In genomic region chr3:45968149-45968548, GRCh38 we compare ENCODE assay signal across 22 cellular contexts. TPM values are rescaled to one million over a fixed set of nuclear protein-coding genes. Genes with fewer than 3 reads are reported as not detected.
A peak's percentile ranks its signal among the peaks of the same experiment; 100 is the strongest.
DNase-seq lines count a peak whose midpoint lies in the region; ATAC-seq, FAIRE-seq and TF ChIP-seq lines count a peak whose summit lies in the region.
"Had no signal": no experiment of that assay in that cellular context is flagged by ENCODE, and none has a peak within 500 bp of the region (broad histone marks: within the 10 kb centered on the region; RNA-seq: fewer than 3 reads in every experiment).

No MANE protein-coding gene starts in this region.

- H2AFZ ChIP-seq in PC-3 (ENCODE audit: low read length) = no peak overlapping the region

- H3K4me2 ChIP-seq in PC-3 (ENCODE audit: low read length) = no peak overlapping the region

- CTCF ChIA-PET in Calu3 (lab: Charles Lee) (interaction anchor here (0.8 kb wide), 1 partner anchor 9 kb away, joined by 3 read pairs; no protein-coding TSS in a partner anchor), PC-3 (lab: Charles Lee) (no interaction called here)

- intact Hi-C loops in Calu3 (cut with micrococcal nuclease; ENCODE audit: unreplicated experiment) (no loop called here), PC-3 (cut with micrococcal nuclease) (no loop called here), psoas muscle (cut with DNase I) (no loop called here)

- H3K27me3 Mint-ChIP-seq in Calu3 (ENCODE audit: unreplicated experiment) (no peaks in the 10 kb centered on the region), endodermal cell (ENCODE audit: insufficient read depth) (no peaks in the 10 kb centered on the region)
- H3K27me3 Mint-ChIP-seq: activated CD4-positive, alpha-beta memory T cell treated with anti-CD3 and anti-CD28 coated beads for 36 hours had no signal

- TF ChIP-seq POLR2A in GM12891 (IDR thresholded peaks at IDR 0.05; ENCODE audit: low read depth, low read length) = no peak

- H3K4me1 ChIP-seq in PC-3 (ENCODE audit: insufficient read depth, low read length) = peaks cover 16% of the 10 kb centered on the region
- no peaks in the 10 kb centered on the region for H3K4me1 ChIP-seq in endodermal cell (ENCODE audit: control insufficient read depth, insufficient read depth, low read length)
- peaks cover 52% of the 10 kb centered on the region for H3K4me1 ChIP-seq in psoas muscle
- H3K4me1 ChIP-seq: foreskin keratinocyte had no signal

- TSS peak; percentile 73 for BruUV-seq in Calu3 (replicated peaks; lab: Mats Ljungman, UMichigan)
- BruUV-seq in PC-3 (replicated peaks; lab: Mats Ljungman, UMichigan) = TSS peak; percentile 40

- H3K36me3 Mint-ChIP-seq in Calu3 (ENCODE audit: insufficient read depth, unreplicated experiment) = peaks cover 4% of the 10 kb centered on the region
- peaks cover 59% of the 10 kb centered on the region for H3K36me3 Mint-ChIP-seq in endodermal cell (ENCODE audit: low read depth)

- H4K20me1 ChIP-seq in PC-3 (ENCODE audit: low read length) = no peaks in the 10 kb centered on the region

- ATAC-seq in PC-3 (no peak), psoas muscle (no peak), HG02973 (IDR thresholded peaks at IDR 0.05; ENCODE audit: unreplicated experiment) (no peak)
- ATAC-seq: activated T-cell treated with anti-CD3 and anti-CD28 coated beads, Interleukin-2, amount 50 U/mL, for 4 hours; CD8-positive, alpha-beta T cell had no signal

- H3K9ac ChIP-seq in PC-3 (ENCODE audit: low read length) (no peak overlapping the region), endodermal cell (ENCODE audit: extremely low read depth, low read length, poor library complexity, severe bottlenecking) (no peak overlapping the region)

- no peaks in the 10 kb centered on the region for H3K4me1 Mint-ChIP-seq in Calu3 (ENCODE audit: low read depth, unreplicated experiment)
- H3K4me1 Mint-ChIP-seq in endodermal cell = no peaks in the 10 kb centered on the region
- H3K4me1 Mint-ChIP-seq: neural crest cell had no signal

- WGBS in endodermal cell (ENCODE audit: insufficient coverage in 1 of 2, insufficient read length in 1 of 2), 2 experiments = 95 to 100% methylated on average over 9 of the region's 9 CpGs
- WGBS in psoas muscle, 3 donors = 30 to 55% (median 50%) methylated on average over 9 of the region's 9 CpGs

- no peak for FAIRE-seq in GM12891 (lab: Jason Lieb, UNC)
- FAIRE-seq: GM18507, kidney had no signal

- H3K9me2 ChIP-seq in PC-3 (replicated peaks; ENCODE audit: low read length) = no peaks in the 10 kb centered on the region

- H3K27me3 ChIP-seq in PC-3 (ENCODE audit: low read length) = no peaks in the 10 kb centered on the region
- no peaks in the 10 kb centered on the region for H3K27me3 ChIP-seq in endodermal cell (ENCODE audit: control insufficient read depth, insufficient read depth, low read length, poor library complexity, severe bottlenecking)
- H3K27me3 ChIP-seq in psoas muscle (ENCODE audit: insufficient read depth in 3 of 3, low read length in 2 of 3) = no peaks in the 10 kb centered on the region
- no peaks in the 10 kb centered on the region for H3K27me3 ChIP-seq in WERI-Rb-1 (ENCODE audit: insufficient read depth, low read depth, severe bottlenecking)
- H3K27me3 ChIP-seq: foreskin keratinocyte had no signal

- H3K79me2 ChIP-seq in PC-3 (ENCODE audit: low read length) = no peaks in the 10 kb centered on the region

- H3K4me3 ChIP-seq in PC-3 (ENCODE audit: low read length) (no peak overlapping the region), endodermal cell (ENCODE audit: low read length) (no peak overlapping the region), psoas muscle (no peak overlapping the region), WERI-Rb-1 (ENCODE audit: low read depth, low read length) (no peak overlapping the region)

- no peak overlapping the region for H3K27ac ChIP-seq in PC-3 (ENCODE audit: low read length)
- H3K27ac ChIP-seq in endodermal cell (ENCODE audit: low read depth, low read length) = no peak overlapping the region
- peak overlapping the region; percentile 99 for H3K27ac ChIP-seq in psoas muscle
- no peak overlapping the region for H3K27ac ChIP-seq in WERI-Rb-1
- H3K27ac ChIP-seq: foreskin keratinocyte had no signal

- H3K27ac Mint-ChIP-seq in Calu3 (ENCODE audit: unreplicated experiment) (no peak overlapping the region), endodermal cell (peak overlapping the region; percentile 81)
- H3K27ac Mint-ChIP-seq: activated CD4-positive, alpha-beta memory T cell treated with anti-CD3 and anti-CD28 coated beads for 36 hours had no signal

- H3K36me3 ChIP-seq in PC-3 (ENCODE audit: low read depth, low read length) (peaks cover 5% of the 10 kb centered on the region; the same call in 1 of the 2 replicates), endodermal cell (ENCODE audit: control insufficient read depth, insufficient read depth, low read length) (peaks cover 51% of the 10 kb centered on the region), psoas muscle (ENCODE audit: insufficient read depth in 1 of 2, low read depth in 1 of 2) (peaks cover 5 to 98% of the 10 kb centered on the region in 2 donors), WERI-Rb-1 (peaks cover 93% of the 10 kb centered on the region)

- H3K9me3 ChIP-seq in PC-3 (ENCODE audit: low read length) (no peaks in the 10 kb centered on the region), endodermal cell (ENCODE audit: control insufficient read depth, low read length) (no peaks in the 10 kb centered on the region), psoas muscle (no peaks in the 10 kb centered on the region), WERI-Rb-1 (ENCODE audit: severe bottlenecking) (no peaks in the 10 kb centered on the region)

- TF ChIP-seq CTCF in Calu3 (IDR thresholded peaks at IDR 0.05; ENCODE audit: unreplicated experiment) = no peak
- TF ChIP-seq CTCF in PC-3 (conservative IDR thresholded peaks at IDR 0.05; ENCODE audit: low read depth, low read length) = no peak
- TF ChIP-seq CTCF in endodermal cell (conservative IDR thresholded peaks at IDR 0.05) = no peak
- no peak for TF ChIP-seq CTCF in psoas muscle (IDR thresholded peaks at IDR 0.05)
- no peak for TF ChIP-seq CTCF in WERI-Rb-1 (IDR thresholded peaks at IDR 0.05; ENCODE audit: low read depth, low read length)

- peaks cover 3% of the 10 kb centered on the region for H3F3A ChIP-seq in PC-3 (ENCODE audit: low read length, unreplicated experiment)

- DNase-seq in Calu3 = no peak
- no peak for DNase-seq in PC-3
- DNase-seq in endodermal cell = no peak
- no peak for DNase-seq in psoas muscle
- no peak for DNase-seq in LoVo (ENCODE audit: low spot score)
- DNase-seq in GM12891 (ENCODE audit: insufficient read length, low spot score) = no peak
- DNase-seq in WERI-Rb-1 = no peak
- DNase-seq: activated CD4-positive, alpha-beta memory T cell treated with anti-CD3 and anti-CD28 coated beads for 36 hours; activated T-cell treated with anti-CD3 and anti-CD28 coated beads, Interleukin-2, amount 50 U/mL, for 4 hours; CD8-positive, alpha-beta T cell; dermis blood vessel endothelial cell; DMS79 treated with DMSO at 0.1 percent for 48 hours; kidney; NCI-H2029 treated with DMSO at 0.1 percent for 48 hours; NCI-H446 treated with DMSO at 0.1 percent for 48 hours; stimulated activated CD4-positive, alpha-beta T cell treated with anti-CD3 and anti-CD28 coated beads, Interleukin-12 subunit alpha, Interleukin-12 subunit beta, amount 100 ng/mL, for 4 hours had no signal

- H3K9me3 Mint-ChIP-seq in Calu3 (ENCODE audit: low read depth, unreplicated experiment) (no peaks in the 10 kb centered on the region), endodermal cell (no peaks in the 10 kb centered on the region)
- H3K9me3 Mint-ChIP-seq: activated CD4-positive, alpha-beta memory T cell treated with anti-CD3 and anti-CD28 coated beads for 36 hours; activated T-cell treated with anti-CD3 and anti-CD28 coated beads, Interleukin-2, amount 50 U/mL, for 4 hours; CD8-positive, alpha-beta T cell; neural crest cell had no signal

- POLR2A ChIA-PET in PC-3 (lab: Charles Lee; ENCODE audit: unreplicated experiment) = no interaction called here

- H3K4me3 Mint-ChIP-seq in Calu3 (ENCODE audit: low read depth, unreplicated experiment) (no peak overlapping the region), endodermal cell (no peak overlapping the region)
- H3K4me3 Mint-ChIP-seq: activated CD4-positive, alpha-beta memory T cell treated with anti-CD3 and anti-CD28 coated beads for 36 hours; activated T-cell treated with anti-CD3 and anti-CD28 coated beads, Interleukin-2, amount 50 U/mL, for 4 hours; neural crest cell had no signal

TF ChIP-seq in GM12891, 5 proteins besides CTCF, POLR2A, EP300 and RAD21:
- TF ChIP-seq PAX5 (IDR thresholded peaks at IDR 0.05; ENCODE audit: insufficient read depth, low read length, severe bottlenecking) (no peak), SPI1 (IDR thresholded peaks at IDR 0.05; ENCODE audit: low read depth, low read length) (no peak), POU2F2 (IDR thresholded peaks at IDR 0.05; ENCODE audit: low read depth, low read length) (no peak), TAF1 (IDR thresholded peaks at IDR 0.05; ENCODE audit: low read depth, low read length) (no peak), POLR2AphosphoS5 (IDR thresholded peaks at IDR 0.05; ENCODE audit: low read depth, low read length) (no peak)

RNA-seq across cellular contexts. Expression of gene CXCR6, which starts 24.9 kb away (rescaled TPM):
- total RNA-seq in Calu3 (2022) (not detected in 2 replicates), PC-3 (2014; rRNA removed) (not detected in 2 replicates), endodermal cell (not detected), psoas muscle (under 1 TPM in 1 of 4 donors, not detected in 3; 0.50 TPM)
- not detected for polyA plus RNA-seq in endodermal cell (2013, experiment 1 of 2)
- polyA plus RNA-seq in endodermal cell (2013, experiment 2 of 2) = not detected
- polyA plus RNA-seq in psoas muscle = under 1 TPM in 2 of 3 donors, not detected in 1; 0.05 to 0.10 TPM
- 0.26 TPM for polyA plus RNA-seq in GM12891 (2012; ENCODE audit: low read depth, missing spikeins)
- total RNA-seq: dermis blood vessel endothelial cell, epithelial cell of proximal tubule, foreskin keratinocyte, neural crest cell, pulmonary artery endothelial cell had no signal
- polyA plus RNA-seq: foreskin keratinocyte had no signal

RNA-seq across cellular contexts. Expression of gene FYCO1, which starts 27.5 kb away (rescaled TPM):
- total RNA-seq in Calu3 (2022) (24.5 and 26.7 TPM in 2 replicates), PC-3 (2014; rRNA removed) (15.4 and 16.9 TPM in 2 replicates), endodermal cell (10 to 100 TPM; 11.3 to 11.8 TPM), psoas muscle (100 to 1,000 TPM in 3 of 4 donors, 10 to 100 TPM in 1; 60.1 to 129 (median 115) TPM)
- 7.5 TPM for polyA plus RNA-seq in endodermal cell (2013, experiment 1 of 2)
- polyA plus RNA-seq in endodermal cell (2013, experiment 2 of 2) = 6.5 TPM
- 10 to 100 TPM; 14.0 to 68.3 (median 40.0) TPM for polyA plus RNA-seq in psoas muscle
- 4.2 TPM for polyA plus RNA-seq in GM12891 (2012; ENCODE audit: low read depth, missing spikeins)

RNA-seq across cellular contexts. Expression of gene XCR1, which starts 59.1 kb away (rescaled TPM):
- not detected in 2 replicates for total RNA-seq in Calu3 (2022)
- not detected in 2 replicates for total RNA-seq in PC-3 (2014; rRNA removed)
- not detected for total RNA-seq in endodermal cell
- not detected for polyA plus RNA-seq in endodermal cell (2013, experiment 1 of 2)
- not detected for polyA plus RNA-seq in endodermal cell (2013, experiment 2 of 2)
- under 1 TPM in 3 of 4 donors, not detected in 1; 0.04 to 0.10 (median 0.06) TPM for total RNA-seq in psoas muscle
- polyA plus RNA-seq in psoas muscle = under 1 TPM; 0.01 to 0.07 (median 0.03) TPM
- polyA plus RNA-seq in GM12891 (2012; ENCODE audit: low read depth, missing spikeins) = 0.10 TPM
- total RNA-seq: activated T-cell treated with anti-CD3 and anti-CD28 coated beads, Interleukin-2, amount 50 U/mL, for 4 hours; CD8-positive, alpha-beta T cell; dermis blood vessel endothelial cell; epithelial cell of proximal tubule; foreskin keratinocyte; neural crest cell; pulmonary artery endothelial cell had no signal
- polyA plus RNA-seq: foreskin keratinocyte had no signal
